37 cellular contexts compared by ENCODE assay signal in the genomic region with DNA sequence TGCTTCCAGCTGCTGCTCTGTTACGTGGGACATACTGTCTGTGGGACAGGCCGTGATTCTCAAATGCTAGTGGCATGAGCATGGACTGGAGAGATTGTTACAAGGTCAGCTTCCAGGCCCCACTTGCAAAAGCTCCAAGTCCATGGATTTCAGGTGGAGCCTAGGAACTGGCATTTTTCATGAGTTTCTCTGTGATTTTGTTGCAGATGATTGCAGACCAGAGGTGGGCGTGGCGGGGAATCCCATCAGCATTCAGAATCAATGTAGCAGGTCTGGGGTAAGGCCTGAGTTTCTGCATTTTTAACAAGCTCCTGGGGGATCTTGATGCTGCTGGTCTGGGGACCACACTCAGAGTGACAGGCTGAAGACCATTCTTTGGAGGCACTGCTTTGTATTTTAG. TPM values are rescaled to one million over a fixed set of nuclear protein-coding genes. Genes with fewer than 3 reads are reported as not detected.
"Had no signal": no experiment of that assay in that cellular context is flagged by ENCODE, and none has a peak within 500 bp of the region (broad histone marks: within the 10 kb centered on the region; RNA-seq: fewer than 3 reads in every experiment).

No MANE protein-coding gene starts in this region.

- H3K27ac ChIP-seq: ascending aorta, brain microvascular endothelial cell, breast epithelium, WERI-Rb-1 had no signal

- H3K9me3 ChIP-seq: ascending aorta, breast epithelium had no signal

- H3K36me3 ChIP-seq: ascending aorta, brain microvascular endothelial cell, breast epithelium, WERI-Rb-1 had no signal

- H3K36me3 Mint-ChIP-seq: activated CD8-positive, alpha-beta memory T cell treated with anti-CD3 and anti-CD28 coated beads, Interleukin-2, amount 10 ng/mL, durations not matched to agents 7 days and 5 days; activated naive CD4-positive, alpha-beta T cell treated with anti-CD3 and anti-CD28 coated beads, Interleukin-2, amount 10 ng/mL, durations not matched to agents 7 days and 5 days; activated naive CD4-positive, alpha-beta T cell treated with anti-CD3 and anti-CD28 coated beads, Interleukin-2, amount 50 U/mL, for 24 hours; activated naive CD8-positive, alpha-beta T cell; activated naive CD8-positive, alpha-beta T cell treated with anti-CD3 and anti-CD28 coated beads, Interleukin-2, amount 10 ng/mL, durations not matched to agents 7 days and 5 days; WTC11 had no signal

- H3K9me3 Mint-ChIP-seq: activated CD4-positive, alpha-beta memory T cell treated with anti-CD3 and anti-CD28 coated beads, Interleukin-2, amount 10 ng/mL, durations not matched to agents 7 days and 5 days; activated CD4-positive, alpha-beta T cell treated with anti-CD3 and anti-CD28 coated beads, Interleukin-2, amount 10 ng/mL, durations not matched to agents 7 days and 5 days; activated naive CD4-positive, alpha-beta T cell treated with anti-CD3 and anti-CD28 coated beads, Interleukin-2, amount 10 ng/mL, durations not matched to agents 7 days and 5 days; activated naive CD4-positive, alpha-beta T cell treated with anti-CD3 and anti-CD28 coated beads, Interleukin-2, amount 50 U/mL, for 24 hours; activated naive CD8-positive, alpha-beta T cell treated with anti-CD3 and anti-CD28 coated beads, Interleukin-2, amount 10 ng/mL, durations not matched to agents 7 days and 5 days; activated naive CD8-positive, alpha-beta T cell treated with anti-CD3 and anti-CD28 coated beads, Interleukin-2, amount 50 U/mL, for 24 hours; activated T-cell treated with anti-CD3 and anti-CD28 coated beads, Interleukin-2, amount 50 U/mL, for 24 hours; activated T-helper 2 cell treated with anti-CD3 and anti-CD28 coated beads, Interferon-gamma antibody, Interleukin-2, Interleukin-4, amounts not matched to agents 10 μg/mL and 5 μg/mL and 100 μg/mL, durations not matched to agents 14 hours and 24 hours and 36 hours; T-helper 1 cell treated with Interleukin-12 subunit alpha and Interleukin-12 subunit beta and Interleukin-4 antibody, amounts not matched to agents 30 μg/mL and 1 μg/mL, for 36 hours; T-helper 2 cell treated with Interferon-gamma antibody and Interleukin-4, amounts not matched to agents 5 μg/mL and 100 μg/mL, for 36 hours; WTC11 had no signal

- H3K4me3 Mint-ChIP-seq: activated CD4-positive, alpha-beta memory T cell treated with anti-CD3 and anti-CD28 coated beads, Interleukin-2, amount 10 ng/mL, durations not matched to agents 7 days and 5 days; activated CD4-positive, alpha-beta T cell treated with anti-CD3 and anti-CD28 coated beads for 36 hours; activated CD4-positive, alpha-beta T cell treated with anti-CD3 and anti-CD28 coated beads, Interleukin-2, amount 10 ng/mL, durations not matched to agents 7 days and 5 days; activated CD8-positive, alpha-beta memory T cell treated with anti-CD3 and anti-CD28 coated beads, Interleukin-2, amount 10 ng/mL, durations not matched to agents 7 days and 5 days; activated CD8-positive, alpha-beta T cell treated with anti-CD3 and anti-CD28 coated beads, Interleukin-2, amount 10 ng/mL, durations not matched to agents 7 days and 5 days; activated naive CD4-positive, alpha-beta T cell treated with anti-CD3 and anti-CD28 coated beads, Interleukin-2, amount 10 ng/mL, durations not matched to agents 7 days and 5 days; activated naive CD4-positive, alpha-beta T cell treated with anti-CD3 and anti-CD28 coated beads, Interleukin-2, amount 50 U/mL, for 24 hours; activated naive CD8-positive, alpha-beta T cell; activated naive CD8-positive, alpha-beta T cell treated with anti-CD3 and anti-CD28 coated beads, Interleukin-2, amount 10 ng/mL, durations not matched to agents 7 days and 5 days; activated naive CD8-positive, alpha-beta T cell treated with anti-CD3 and anti-CD28 coated beads, Interleukin-2, amount 50 U/mL, for 24 hours; activated T-cell treated with anti-CD3 and anti-CD28 coated beads, Interleukin-2, amount 50 U/mL, for 24 hours; T-helper 1 cell treated with Interleukin-12 subunit alpha and Interleukin-12 subunit beta and Interleukin-4 antibody, amounts not matched to agents 30 μg/mL and 1 μg/mL, for 36 hours; T-helper 2 cell treated with Interferon-gamma antibody and Interleukin-4, amounts not matched to agents 5 μg/mL and 100 μg/mL, for 36 hours; WTC11 had no signal

- H3K4me1 Mint-ChIP-seq: activated CD4-positive, alpha-beta T cell treated with anti-CD3 and anti-CD28 coated beads for 36 hours; activated CD8-positive, alpha-beta memory T cell treated with anti-CD3 and anti-CD28 coated beads, Interleukin-2, amount 10 ng/mL, durations not matched to agents 7 days and 5 days; activated naive CD8-positive, alpha-beta T cell treated with anti-CD3 and anti-CD28 coated beads, Interleukin-2, amount 10 ng/mL, durations not matched to agents 7 days and 5 days; activated naive CD8-positive, alpha-beta T cell treated with anti-CD3 and anti-CD28 coated beads, Interleukin-2, amount 50 U/mL, for 24 hours had no signal

- DNase-seq: activated CD4-positive, alpha-beta memory T cell treated with anti-CD3 and anti-CD28 coated beads, Interleukin-2, amount 10 ng/mL, durations not matched to agents 7 days and 5 days; activated CD4-positive, alpha-beta T cell treated with anti-CD3 and anti-CD28 coated beads for 1 hour; activated CD4-positive, alpha-beta T cell treated with anti-CD3 and anti-CD28 coated beads for 36 hours; activated CD4-positive, alpha-beta T cell treated with anti-CD3 and anti-CD28 coated beads for 48 hours; activated CD4-positive, alpha-beta T cell treated with anti-CD3 and anti-CD28 coated beads, Interleukin-2, amount 10 ng/mL, durations not matched to agents 7 days and 5 days; activated CD4-positive, alpha-beta T cell treated with anti-CD3 and anti-CD28 coated beads, Interleukin-2, amount 50 U/mL, for 48 hours; activated CD4-positive, CD25-positive, alpha-beta regulatory T cell; activated CD8-positive, alpha-beta memory T cell treated with anti-CD3 and anti-CD28 coated beads for 24 hours; activated CD8-positive, alpha-beta memory T cell treated with anti-CD3 and anti-CD28 coated beads, Interleukin-2, amount 10 ng/mL, durations not matched to agents 7 days and 5 days; activated CD8-positive, alpha-beta memory T cell treated with anti-CD3 and anti-CD28 coated beads, Interleukin-2, amount 50 U/mL, for 48 hours; activated CD8-positive, alpha-beta T cell treated with anti-CD3 and anti-CD28 coated beads, Interleukin-2, amount 10 ng/mL, durations not matched to agents 7 days and 5 days; activated effector memory CD4-positive, alpha-beta T cell treated with Interleukin-2 at 50 U/mL for 16 hours; activated gamma-delta T cell; activated naive CD4-positive, alpha-beta T cell treated with anti-CD3 and anti-CD28 coated beads, Interleukin-2, amount 10 ng/mL, durations not matched to agents 7 days and 5 days; activated naive CD4-positive, alpha-beta T cell treated with Interleukin-2 at 50 U/mL for 16 hours; activated naive CD8-positive, alpha-beta T cell treated with anti-CD3 and anti-CD28 coated beads, Interleukin-2, amount 10 ng/mL, durations not matched to agents 7 days and 5 days; activated naive CD8-positive, alpha-beta T cell treated with anti-CD3 and anti-CD28 coated beads, Interleukin-2, amount 50 U/mL, for 24 hours; activated T-cell treated with anti-CD3 and anti-CD28 coated beads, Interleukin-2, amount 50 U/mL, for 24 hours; activated T-cell treated with anti-CD3 and anti-CD28 coated beads, Interleukin-2, amount 50 U/mL, for 48 hours; amygdala; anterior cingulate cortex; brain microvascular endothelial cell; central memory CD4-positive, alpha-beta T cell; T-helper 1 cell; T-helper 2 cell; T-helper 9 cell; WERI-Rb-1 had no signal

- H3K4me3 ChIP-seq: ascending aorta, breast epithelium had no signal

- H3K27ac Mint-ChIP-seq: activated CD4-positive, alpha-beta memory T cell treated with anti-CD3 and anti-CD28 coated beads, Interleukin-2, amount 10 ng/mL, durations not matched to agents 7 days and 5 days; activated CD4-positive, alpha-beta T cell treated with anti-CD3 and anti-CD28 coated beads for 36 hours; activated CD4-positive, alpha-beta T cell treated with anti-CD3 and anti-CD28 coated beads, Interleukin-2, amount 10 ng/mL, durations not matched to agents 7 days and 5 days; activated CD8-positive, alpha-beta memory T cell treated with anti-CD3 and anti-CD28 coated beads, Interleukin-2, amount 10 ng/mL, durations not matched to agents 7 days and 5 days; activated CD8-positive, alpha-beta T cell treated with anti-CD3 and anti-CD28 coated beads, Interleukin-2, amount 10 ng/mL, durations not matched to agents 7 days and 5 days; activated naive CD4-positive, alpha-beta T cell treated with anti-CD3 and anti-CD28 coated beads, Interleukin-2, amount 10 ng/mL, durations not matched to agents 7 days and 5 days; activated naive CD4-positive, alpha-beta T cell treated with anti-CD3 and anti-CD28 coated beads, Interleukin-2, amount 50 U/mL, for 24 hours; activated naive CD8-positive, alpha-beta T cell; activated naive CD8-positive, alpha-beta T cell treated with anti-CD3 and anti-CD28 coated beads, Interleukin-2, amount 10 ng/mL, durations not matched to agents 7 days and 5 days; activated naive CD8-positive, alpha-beta T cell treated with anti-CD3 and anti-CD28 coated beads, Interleukin-2, amount 50 U/mL, for 24 hours; activated T-cell treated with anti-CD3 and anti-CD28 coated beads, Interleukin-2, amount 50 U/mL, for 24 hours; activated T-helper 2 cell treated with anti-CD3 and anti-CD28 coated beads, Interferon-gamma antibody, Interleukin-2, Interleukin-4, amounts not matched to agents 10 μg/mL and 5 μg/mL and 100 μg/mL, durations not matched to agents 14 hours and 24 hours and 36 hours; T-helper 1 cell treated with Interleukin-12 subunit alpha and Interleukin-12 subunit beta and Interleukin-4 antibody, amounts not matched to agents 30 μg/mL and 1 μg/mL, for 36 hours; T-helper 2 cell treated with Interferon-gamma antibody and Interleukin-4, amounts not matched to agents 5 μg/mL and 100 μg/mL, for 36 hours; WTC11 had no signal

- ATAC-seq: activated CD4-positive, alpha-beta T cell treated with anti-CD3 and anti-CD28 coated beads for 36 hours; activated CD4-positive, CD25-positive, alpha-beta regulatory T cell treated with anti-CD3 and anti-CD28 coated beads, Interleukin-2, amount 50 U/mL, for 24 hours; activated CD8-positive, alpha-beta memory T cell treated with anti-CD3 and anti-CD28 coated beads, Interleukin-2, amount 10 ng/mL, durations not matched to agents 7 days and 5 days; activated CD8-positive, alpha-beta T cell treated with anti-CD3 and anti-CD28 coated beads, Interleukin-2, amount 10 ng/mL, durations not matched to agents 7 days and 5 days; activated naive CD8-positive, alpha-beta T cell treated with anti-CD3 and anti-CD28 coated beads, Interleukin-2, amount 50 U/mL, for 24 hours; WTC11 had no signal

- H3K4me1 ChIP-seq: ascending aorta, breast epithelium had no signal

RNA-seq across cellular contexts. Expression of gene CDH4, which starts 2.4 kb away (rescaled TPM):
- total RNA-seq: activated CD4-positive, alpha-beta T cell treated with anti-CD3 and anti-CD28 coated beads for 36 hours; activated CD4-positive, alpha-beta T cell treated with anti-CD3 and anti-CD28 coated beads, Interleukin-2, amount 10 ng/mL, durations not matched to agents 7 days and 5 days; activated T-helper 2 cell treated with anti-CD3 and anti-CD28 coated beads, Interferon-gamma antibody, Interleukin-2, Interleukin-4, amounts not matched to agents 10 μg/mL and 5 μg/mL and 100 μg/mL, durations not matched to agents 14 hours and 24 hours and 36 hours; ascending aorta; cardiac septum had no signal
